Comparison of ENCODE assay signal across 14 cellular contexts in genomic region chr17:42754782-42755181, GRCh38. TPM values are rescaled to one million over a fixed set of nuclear protein-coding genes. Genes with fewer than 3 reads are reported as not detected.
DNase-seq lines count a peak whose midpoint lies in the region; ATAC-seq and TF ChIP-seq lines count a peak whose summit lies in the region.
"Had no signal": no experiment of that assay in that cellular context is flagged by ENCODE, and none has a peak within 500 bp of the region (broad histone marks: within the 10 kb centered on the region; RNA-seq: fewer than 3 reads in every experiment).

No MANE protein-coding gene starts in this region.

- H4K20me1 ChIP-seq in fibroblast of lung (ENCODE audit: control insufficient read depth, extremely low read depth, insufficient read depth, low read length), result no peaks in the 10 kb centered on the region

- H2BK120ac ChIP-seq in mesenchymal stem cell (ENCODE audit: low read depth, low read length), result no peak overlapping the region

- H3K4ac ChIP-seq in mesenchymal stem cell (ENCODE audit: low read depth in 1 of 2, low read length in 2 of 2), result no peak overlapping the region

- no peak overlapping the region for H3K4me2 ChIP-seq in fibroblast of lung (ENCODE audit: extremely low read depth, insufficient read depth, low read length)
- no peak overlapping the region for H3K4me2 ChIP-seq in mesenchymal stem cell (ENCODE audit: low read length, poor library complexity, severe bottlenecking)

- no peak overlapping the region for H2AK5ac ChIP-seq in mesenchymal stem cell (ENCODE audit: low read length, severe bottlenecking)

- H3K23ac ChIP-seq in mesenchymal stem cell (ENCODE audit: low read length in 2 of 2), result no peak overlapping the region

- no peak overlapping the region for H3K14ac ChIP-seq in mesenchymal stem cell (ENCODE audit: low read length in 2 of 2)

- no peak overlapping the region for H2AFZ ChIP-seq in fibroblast of lung (ENCODE audit: low read length)
- H2AFZ ChIP-seq in mesenchymal stem cell (ENCODE audit: low read depth, low read length), result no peak overlapping the region

- WGBS in mesenchymal stem cell, result 77% methylated on average over 3 of the region's 3 CpGs

- no peak overlapping the region for H3K18ac ChIP-seq in mesenchymal stem cell (ENCODE audit: low read depth in 1 of 2, low read length in 2 of 2)

- H3K27ac ChIP-seq in fibroblast of lung (ENCODE audit: insufficient read depth, low read length) (no peak overlapping the region), mesenchymal stem cell (ENCODE audit: low read length, poor library complexity, severe bottlenecking) (no peak overlapping the region)
- H3K27ac ChIP-seq in CD8-positive, alpha-beta memory T cell (ENCODE audit: low read depth, low read length), result no peak overlapping the region
- H3K27ac ChIP-seq: neutrophil had no signal

- no peaks in the 10 kb centered on the region for H3K79me2 ChIP-seq in fibroblast of lung (ENCODE audit: control insufficient read depth, insufficient read depth, low read length)

- H3K9ac ChIP-seq in fibroblast of lung (ENCODE audit: insufficient read depth, low read length) (no peak overlapping the region), mesenchymal stem cell (ENCODE audit: low read length) (peak overlapping the region; percentile 34)

- H3K79me1 ChIP-seq in mesenchymal stem cell (replicated peaks; ENCODE audit: low read length, poor library complexity, severe bottlenecking), result no peaks in the 10 kb centered on the region

- POLR2A ChIA-PET in CD8-positive, alpha-beta memory T cell (lab: Charles Lee), result interaction anchor here (0.6 kb wide), 1 partner anchor 252 kb away, joined by 3 read pairs; no protein-coding TSS in a partner anchor

- in situ Hi-C loops in ACHN (cut with HindIII; ENCODE audit: low pct_ligation_motif_present, low pct_unique_long_range_greater_than_20kb, low sequenced_read_pairs), result no loop called here

- H2BK5ac ChIP-seq in mesenchymal stem cell (ENCODE audit: low read depth, low read length, poor library complexity, severe bottlenecking), result no peak overlapping the region

- no peak overlapping the region for H2BK12ac ChIP-seq in mesenchymal stem cell (ENCODE audit: low read length in 2 of 2)

- no peak overlapping the region for H2BK15ac ChIP-seq in mesenchymal stem cell (ENCODE audit: low read depth, poor library complexity, severe bottlenecking)

- ATAC-seq in HG02840 (IDR thresholded peaks at IDR 0.05; ENCODE audit: low FRiP score, unreplicated experiment), result no peak
- ATAC-seq in GM21717 (IDR thresholded peaks at IDR 0.05; ENCODE audit: unreplicated experiment), result no peak
- ATAC-seq: activated T-cell treated with anti-CD3 and anti-CD28 coated beads, Interleukin-2, amount 50 U/mL, for 72 hours had no signal

- no peaks in the 10 kb centered on the region for H3K4me1 ChIP-seq in fibroblast of lung (ENCODE audit: control insufficient read depth, extremely low read depth, insufficient read depth, low read length)
- peaks cover 4% of the 10 kb centered on the region for H3K4me1 ChIP-seq in mesenchymal stem cell (ENCODE audit: control insufficient read depth, insufficient read depth, low read depth, low read length)
- no peaks in the 10 kb centered on the region for H3K4me1 ChIP-seq in CD8-positive, alpha-beta memory T cell (ENCODE audit: insufficient read depth, low read length)

- H3K4me3 ChIP-seq in fibroblast of lung (replicated peaks in 1 of 4; ENCODE audit: control extremely low read depth in 1 of 4, insufficient read depth in 1 of 4, low read depth in 3 of 4, low read length in 4 of 4) (no peak overlapping the region), mesenchymal stem cell (ENCODE audit: insufficient read depth in 1 of 2, low read depth in 1 of 2, low read length in 2 of 2) (no peak overlapping the region)
- no peak overlapping the region for H3K4me3 ChIP-seq in CD8-positive, alpha-beta memory T cell (ENCODE audit: low read length)

- H3K36me3 ChIP-seq in fibroblast of lung (ENCODE audit: control insufficient read depth, insufficient read depth, low read length) (no peaks in the 10 kb centered on the region), mesenchymal stem cell (ENCODE audit: control insufficient read depth in 1 of 2, insufficient read depth in 2 of 2, low read depth in 1 of 2, low read length in 2 of 2) (no peaks in the 10 kb centered on the region)
- no peaks in the 10 kb centered on the region for H3K36me3 ChIP-seq in CD8-positive, alpha-beta memory T cell (ENCODE audit: insufficient read depth, low read length)
- H3K36me3 ChIP-seq: neutrophil had no signal

- H3K9me3 ChIP-seq in fibroblast of lung (ENCODE audit: control insufficient read depth, insufficient read depth, low read depth, low read length) (no peaks in the 10 kb centered on the region), mesenchymal stem cell (ENCODE audit: control insufficient read depth, low read length) (no peaks in the 10 kb centered on the region)
- H3K9me3 ChIP-seq in CD8-positive, alpha-beta memory T cell (ENCODE audit: low read length), result no peaks in the 10 kb centered on the region
- H3K9me3 ChIP-seq: neutrophil had no signal

- DNase-seq in ACHN (peak; percentile 92), RKO (ENCODE audit: low spot score) (peak; percentile 72), fibroblast of lung (ENCODE audit: low read depth in 2 of 2) (peak; percentile 39 to 59), mesenchymal stem cell (no peak), NCI-H1436 treated with DMSO at 0.1 percent for 48 hours (lab: John Stamatoyannopoulos, UW) (no peak)
- DNase-seq in CD8-positive, alpha-beta memory T cell, result no peak
- DNase-seq: activated CD4-positive, alpha-beta T cell treated with anti-CD3 and anti-CD28 coated beads, Interleukin-2, amount 10 ng/mL, durations not matched to agents 24 days and 14 days; activated T-cell treated with anti-CD3 and anti-CD28 coated beads, Interleukin-2, amount 50 U/mL, for 72 hours; NCI-H2029; T-helper 1 cell had no signal

- H4K8ac ChIP-seq in mesenchymal stem cell (ENCODE audit: low read length), result no peak overlapping the region

- no peaks in the 10 kb centered on the region for H3K4me1 Mint-ChIP-seq in CD8-positive, alpha-beta memory T cell
- H3K4me1 Mint-ChIP-seq: activated CD4-positive, alpha-beta T cell treated with anti-CD3 and anti-CD28 coated beads, Interleukin-2, amount 10 ng/mL, durations not matched to agents 24 days and 14 days had no signal

- no peak overlapping the region for H4K91ac ChIP-seq in mesenchymal stem cell (ENCODE audit: low read length)

- CTCF ChIA-PET in CD8-positive, alpha-beta memory T cell (lab: Charles Lee), result interaction anchor here (0.7 kb wide), 1 partner anchor 9 kb away, joined by 3 read pairs; no protein-coding TSS in a partner anchor

- H3K4me3 Mint-ChIP-seq in CD8-positive, alpha-beta memory T cell, result no peak overlapping the region
- H3K4me3 Mint-ChIP-seq: activated CD4-positive, alpha-beta T cell treated with anti-CD3 and anti-CD28 coated beads, Interleukin-2, amount 10 ng/mL, durations not matched to agents 24 days and 14 days; activated T-cell treated with anti-CD3 and anti-CD28 coated beads, Interleukin-2, amount 50 U/mL, for 72 hours had no signal

- H3K9me3 Mint-ChIP-seq in CD8-positive, alpha-beta memory T cell, result peaks cover 0 to 2% (median 0%) of the 10 kb centered on the region in 5 donors
- H3K9me3 Mint-ChIP-seq: activated CD4-positive, alpha-beta T cell treated with anti-CD3 and anti-CD28 coated beads, Interleukin-2, amount 10 ng/mL, durations not matched to agents 24 days and 14 days; activated T-cell treated with anti-CD3 and anti-CD28 coated beads, Interleukin-2, amount 50 U/mL, for 72 hours had no signal

- no peak for TF ChIP-seq CTCF in fibroblast of lung (conservative IDR thresholded peaks at IDR 0.05 in 1 of 2, IDR thresholded peaks at IDR 0.05 in 1 of 2; ENCODE audit: low read depth in 1 of 2, low read length in 2 of 2)

- H3K27me3 ChIP-seq in fibroblast of lung (ENCODE audit: control insufficient read depth, insufficient read depth, low read length), result peaks cover 30% of the 10 kb centered on the region
- peaks cover 3 to 35% of the 10 kb centered on the region in 2 experiments for H3K27me3 ChIP-seq in mesenchymal stem cell (ENCODE audit: control insufficient read depth in 1 of 2, insufficient read depth in 1 of 2, low read length in 2 of 2)
- peaks cover 8% of the 10 kb centered on the region for H3K27me3 ChIP-seq in CD8-positive, alpha-beta memory T cell (ENCODE audit: insufficient read depth, low read length, poor library complexity, severe bottlenecking)

- no peak overlapping the region for H3K27ac Mint-ChIP-seq in CD8-positive, alpha-beta memory T cell
- H3K27ac Mint-ChIP-seq: activated CD4-positive, alpha-beta T cell treated with anti-CD3 and anti-CD28 coated beads, Interleukin-2, amount 10 ng/mL, durations not matched to agents 24 days and 14 days; activated T-cell treated with anti-CD3 and anti-CD28 coated beads, Interleukin-2, amount 50 U/mL, for 72 hours had no signal

- peaks cover 0 to 2% (median 0%) of the 10 kb centered on the region in 3 donors for H3K36me3 Mint-ChIP-seq in CD8-positive, alpha-beta memory T cell

- H3K27me3 Mint-ChIP-seq in CD8-positive, alpha-beta memory T cell, result peaks cover 11 to 60% of the 10 kb centered on the region in 2 donors

RNA-seq across cellular contexts. Expression of gene RAMP2, which starts 6.2 kb away (rescaled TPM):
- total RNA-seq in fibroblast of lung, result 0.17 and 0.26 TPM in 2 replicates
- polyA plus RNA-seq in fibroblast of lung, result 0.17 and 0.45 TPM in 2 replicates
- 0.36 and 0.43 TPM in 2 replicates for polyA plus RNA-seq in fibroblast of lung (2012)
- 1.5 and 10.0 TPM in 2 replicates for polyA minus RNA-seq in fibroblast of lung (ENCODE audit: low replicate concordance)
- 2.5 TPM for polyA plus RNA-seq in mesenchymal stem cell (2013, experiment 1 of 2)
- polyA plus RNA-seq in mesenchymal stem cell (2013, experiment 2 of 2), result 2.4 TPM
- total RNA-seq in CD8-positive, alpha-beta memory T cell, result not detected
- polyA plus RNA-seq in CD8-positive, alpha-beta memory T cell, result not detected
- total RNA-seq: activated CD4-positive, alpha-beta T cell treated with anti-CD3 and anti-CD28 coated beads, Interleukin-2, amount 10 ng/mL, durations not matched to agents 24 days and 14 days; activated T-cell treated with anti-CD3 and anti-CD28 coated beads, Interleukin-2, amount 50 U/mL, for 72 hours had no signal

RNA-seq across cellular contexts. Expression of gene EZH1, which starts 9.9 kb away (rescaled TPM):
- total RNA-seq in fibroblast of lung, result 16.4 and 28.6 TPM in 2 replicates
- polyA plus RNA-seq in fibroblast of lung, result 23.6 and 31.9 TPM in 2 replicates
- 9.5 and 15.6 TPM in 2 replicates for polyA plus RNA-seq in fibroblast of lung (2012)
- polyA minus RNA-seq in fibroblast of lung (ENCODE audit: low replicate concordance), result 56.9 and 82.1 TPM in 2 replicates
- polyA plus RNA-seq in mesenchymal stem cell (2013, experiment 1 of 2), result 8.5 TPM
- 7.7 TPM for polyA plus RNA-seq in mesenchymal stem cell (2013, experiment 2 of 2)
- 10 to 100 TPM; 40.8 to 42.6 TPM for total RNA-seq in CD8-positive, alpha-beta memory T cell
- polyA plus RNA-seq in CD8-positive, alpha-beta memory T cell, result 37.2 TPM

RNA-seq across cellular contexts. Expression of gene VPS25, which starts 18.5 kb away (rescaled TPM):
- 43.6 and 44.7 TPM in 2 replicates for total RNA-seq in fibroblast of lung
- polyA plus RNA-seq in fibroblast of lung, result 92.7 and 121 TPM in 2 replicates
- 77.9 and 98.9 TPM in 2 replicates for polyA plus RNA-seq in fibroblast of lung (2012)
- 40.8 and 74.3 TPM in 2 replicates for polyA minus RNA-seq in fibroblast of lung (ENCODE audit: low replicate concordance)
- polyA plus RNA-seq in mesenchymal stem cell (2013, experiment 1 of 2), result 55.6 TPM
- 55.8 TPM for polyA plus RNA-seq in mesenchymal stem cell (2013, experiment 2 of 2)
- total RNA-seq in CD8-positive, alpha-beta memory T cell, result 100 to 1,000 TPM; 101 to 108 TPM
- 63.8 TPM for polyA plus RNA-seq in CD8-positive, alpha-beta memory T cell

RNA-seq across cellular contexts. Expression of gene WNK4, which starts 25.6 kb away (rescaled TPM):
- total RNA-seq in fibroblast of lung, result under 0.01 and 0.51 TPM in 2 replicates
- 0.35 and 0.84 TPM in 2 replicates for polyA plus RNA-seq in fibroblast of lung
- 1.7 and 2.3 TPM in 2 replicates for polyA plus RNA-seq in fibroblast of lung (2012)
- polyA minus RNA-seq in fibroblast of lung (ENCODE audit: low replicate concordance), result 3.1 and 5.3 TPM in 2 replicates
- polyA plus RNA-seq in mesenchymal stem cell (2013, experiment 1 of 2), result 0.64 TPM
- polyA plus RNA-seq in mesenchymal stem cell (2013, experiment 2 of 2), result 0.44 TPM
- total RNA-seq in CD8-positive, alpha-beta memory T cell, result under 1 TPM; 0.18 to 0.55 TPM
- polyA plus RNA-seq in CD8-positive, alpha-beta memory T cell, result not detected
- total RNA-seq: mesenteric fat pad had no signal

RNA-seq across cellular contexts. Expression of gene COA3, which starts 43.7 kb away (rescaled TPM):
- 53.5 and 59.8 TPM in 2 replicates for total RNA-seq in fibroblast of lung
- polyA plus RNA-seq in fibroblast of lung, result 80.3 and 97.1 TPM in 2 replicates
- 104 and 125 TPM in 2 replicates for polyA plus RNA-seq in fibroblast of lung (2012)
- 60.9 and 79.8 TPM in 2 replicates for polyA minus RNA-seq in fibroblast of lung (ENCODE audit: low replicate concordance)
- 61.5 TPM for polyA plus RNA-seq in mesenchymal stem cell (2013, experiment 1 of 2)
- 63.0 TPM for polyA plus RNA-seq in mesenchymal stem cell (2013, experiment 2 of 2)
- total RNA-seq in CD8-positive, alpha-beta memory T cell, result 10 to 100 TPM; 55.5 to 60.8 TPM
- polyA plus RNA-seq in CD8-positive, alpha-beta memory T cell, result 132 TPM

Comparison
In these comparisons a context has a peak if more than half of its experiments do, and no peak if none do; other contexts are left out.
1. DNase-seq: peak in ACHN (single experiment), RKO (single experiment) and fibroblast of lung (2 of 2); none in mesenchymal stem cell (single experiment), CD8-positive, alpha-beta memory T cell (0 of 5) and NCI-H1436 treated with DMSO at 0.1 percent for 48 hours (single experiment).